ENCODE assay signal across 20 cellular contexts in the genomic region with DNA sequence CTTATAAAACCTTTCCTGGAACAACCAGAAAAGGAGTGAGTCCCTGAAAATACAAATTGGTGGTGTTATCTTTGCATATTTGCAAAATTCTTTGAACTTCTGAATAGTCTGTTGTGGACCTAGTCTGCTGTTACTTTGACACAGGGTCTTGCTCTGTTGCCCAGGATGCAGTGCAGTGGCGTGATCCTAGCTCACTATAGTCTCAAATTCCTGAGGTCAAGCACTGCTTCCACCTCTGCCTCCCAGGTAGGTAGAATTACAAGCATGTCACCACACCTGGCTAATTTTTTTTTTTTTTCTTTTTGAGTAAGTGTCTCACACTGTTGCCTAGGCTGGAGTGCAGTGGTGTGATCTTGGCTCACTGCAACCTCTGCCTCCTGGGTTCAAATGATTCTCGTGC. TPM values are rescaled to one million over a fixed set of nuclear protein-coding genes. Genes with fewer than 3 reads are reported as not detected.
A peak's percentile ranks its signal among the peaks of the same experiment; 100 is the strongest.
DNase-seq lines count a peak whose midpoint lies in the region; ATAC-seq and TF ChIP-seq lines count a peak whose summit lies in the region.
"Had no signal": no experiment of that assay in that cellular context is flagged by ENCODE, and none has a peak within 500 bp of the region (broad histone marks: within the 10 kb centered on the region; RNA-seq: fewer than 3 reads in every experiment).

No MANE protein-coding gene starts in this region.

- 0 out of 2 replicates have a peak, but pooled peaks cover 3% of the 10 kb centered on the region for H3K36me3 Mint-ChIP-seq in WTC11
- no peaks in the 10 kb centered on the region for H3K36me3 Mint-ChIP-seq in mesothelial cell of epicardium
- H3K36me3 Mint-ChIP-seq in nephron progenitor cell (ENCODE audit: low read depth): no peaks in the 10 kb centered on the region
- H3K36me3 Mint-ChIP-seq: CD14-positive monocyte; CD8-positive, alpha-beta memory T cell had no signal

- no peak overlapping the region for H3K4me3 Mint-ChIP-seq in WTC11
- no peak overlapping the region for H3K4me3 Mint-ChIP-seq in mesothelial cell of epicardium
- H3K4me3 Mint-ChIP-seq in nephron progenitor cell: no peak overlapping the region
- H3K4me3 Mint-ChIP-seq: CD4-positive, alpha-beta T cell; CD8-positive, alpha-beta memory T cell had no signal

- H3K4me1 Mint-ChIP-seq in WTC11: peaks cover 31% of the 10 kb centered on the region
- H3K4me1 Mint-ChIP-seq in mesothelial cell of epicardium: peaks cover 9% of the 10 kb centered on the region
- peaks cover 46% of the 10 kb centered on the region for H3K4me1 Mint-ChIP-seq in nephron progenitor cell
- H3K4me1 Mint-ChIP-seq: CD14-positive monocyte had no signal

- CTCF ChIA-PET in WTC11 (lab: Charles Lee): interaction anchor here (2.0 kb wide), 1 partner anchor 181 kb away, joined by 9 read pairs; no protein-coding TSS in a partner anchor

- H3K27ac Mint-ChIP-seq in WTC11: no peak overlapping the region
- H3K27ac Mint-ChIP-seq in mesothelial cell of epicardium: peak overlapping the region; percentile 64
- H3K27ac Mint-ChIP-seq in nephron progenitor cell: no peak overlapping the region
- H3K27ac Mint-ChIP-seq: CD4-positive, alpha-beta T cell; CD8-positive, alpha-beta memory T cell had no signal

- TF ChIP-seq CTCF in WTC11 (IDR thresholded peaks at IDR 0.05): no peak
- no peak for TF ChIP-seq CTCF in mesothelial cell of epicardium (IDR thresholded peaks at IDR 0.05; ENCODE audit: unreplicated experiment)
- no peak for TF ChIP-seq CTCF in nephron progenitor cell (IDR thresholded peaks at IDR 0.05)

- peak; percentile 2 for DNase-seq in activated effector memory CD4-positive, alpha-beta T cell treated with anti-CD3 and anti-CD28 coated beads, Interleukin-2, amount 50 U/mL, for 16 hours
- no peak for DNase-seq in activated effector memory CD4-positive, alpha-beta T cell treated with Interleukin-2 at 50 U/mL for 16 hours
- no peak for DNase-seq in WTC11 (ENCODE audit: low spot score)
- no peak for DNase-seq in mesothelial cell of epicardium (ENCODE audit: low spot score in 2 of 2, unreplicated experiment in 2 of 2)
- no peak for DNase-seq in nephron progenitor cell
- no peak for DNase-seq in AG08395 (ENCODE audit: low spot score)
- no peak for DNase-seq in stimulated activated CD4-positive, alpha-beta T cell treated with anti-CD3 and anti-CD28 coated beads, Interleukin-4, amount 100 ng/mL, for 1 hour
- DNase-seq: AML-193; BE2C; CD4-positive, alpha-beta T cell; CD8-positive, alpha-beta memory T cell; DMS 273 treated with DMSO at 0.1 percent for 48 hours; DMS79; EL; GDM1; GM23248; H7; HCEC 1CT had no signal

- H3K9me3 Mint-ChIP-seq in WTC11 (no peaks in the 10 kb centered on the region), mesothelial cell of epicardium (no peaks in the 10 kb centered on the region), nephron progenitor cell (no peaks in the 10 kb centered on the region)
- H3K9me3 Mint-ChIP-seq: CD4-positive, alpha-beta T cell had no signal

- no peak for ATAC-seq in WTC11
- ATAC-seq: GM12878 had no signal

- H3K27me3 Mint-ChIP-seq in WTC11 (ENCODE audit: low read depth) (no peaks in the 10 kb centered on the region; the same call in 1 of the 2 replicates), mesothelial cell of epicardium (ENCODE audit: low read depth) (no peaks in the 10 kb centered on the region), nephron progenitor cell (ENCODE audit: low read depth, poor library complexity) (peaks cover 4% of the 10 kb centered on the region)
- H3K27me3 Mint-ChIP-seq: CD4-positive, alpha-beta T cell had no signal

- POLR2A ChIA-PET in WTC11 (lab: Charles Lee): no interaction called here

TF ChIP-seq in WTC11, 78 proteins besides CTCF, POLR2A, EP300 and RAD21:
- TF ChIP-seq KAT7 (CRISPR knock-in tag; IDR thresholded peaks at IDR 0.05; ENCODE audit: borderline replicate concordance) (no peak), TCF7 (CRISPR knock-in tag; IDR thresholded peaks at IDR 0.05; ENCODE audit: low read depth) (no peak), ZNF121 (CRISPR knock-in tag; IDR thresholded peaks at IDR 0.05) (peak; percentile 86), CBFB (CRISPR knock-in tag; IDR thresholded peaks at IDR 0.05; ENCODE audit: low read depth) (no peak)

RNA-seq across cellular contexts. Expression of a gene that starts 43.7 kb away (rescaled TPM):
- total RNA-seq in WTC11 (2021) (99.6 to 140 TPM (median 103 TPM) in 3 replicates), mesothelial cell of epicardium (21.3 to 21.5 TPM (median 21.4 TPM) in 3 replicates)
